In genomic region chrX:73943572-73943899, GRCh38 we compare ENCODE assay signal across 8 cellular contexts.
DNase-seq lines count a peak whose midpoint lies in the region; FAIRE-seq and TF ChIP-seq lines count a peak whose summit lies in the region.

No MANE protein-coding gene starts in this region.

- H3K27ac ChIP-seq in OCI-LY3 (ENCODE audit: low read length) = peak overlapping the region; percentile 33; the same call in 1 of the 2 replicates
- peak overlapping the region; percentile 93 for H3K27ac ChIP-seq in osteoblast (ENCODE audit: low read depth, low read length)

- H3K9me3 ChIP-seq in OCI-LY3 (ENCODE audit: insufficient read depth, low read length) = no peaks in the 10 kb centered on the region
- H3K9me3 ChIP-seq in osteoblast (ENCODE audit: low read depth, low read length) = no peaks in the 10 kb centered on the region

- H3K4me3 ChIP-seq in OCI-LY3 (ENCODE audit: low read length) = peak overlapping the region; percentile 98
- H3K4me3 ChIP-seq in osteoblast (ENCODE audit: insufficient read depth, low read length) = peak overlapping the region; percentile 93

- peak overlapping the region; percentile 82 for H3K4me2 ChIP-seq in OCI-LY3 (ENCODE audit: low read length)
- peak overlapping the region; percentile 98 for H3K4me2 ChIP-seq in osteoblast (ENCODE audit: insufficient read depth, low read length)

- H4K20me1 ChIP-seq in OCI-LY3 (ENCODE audit: insufficient read depth, low read length) (no peaks in the 10 kb centered on the region), osteoblast (ENCODE audit: insufficient read depth, low read length) (peaks cover 2% of the 10 kb centered on the region)

- DNase-seq in Calu3 = no peak
- DNase-seq in endothelial cell (ENCODE audit: low spot score) = no peak
- DNase-seq in osteoblast (ENCODE audit: insufficient read length, low spot score, missing footprints) = peak; percentile 52
- DNase-seq in HK-2 (ENCODE audit: unreplicated experiment) = no peak
- DNase-seq in COR-L47 (lab: John Stamatoyannopoulos, UW) = no peak
- no peak for DNase-seq in stimulated activated naive CD4-positive, alpha-beta T cell treated with Interleukin-2 at 50 U/mL for 16 hours (lab: John Stamatoyannopoulos, UW)
- DNase-seq in GM12891 (ENCODE audit: insufficient read length, low spot score) = no peak

- H3K4me1 ChIP-seq in OCI-LY3 (ENCODE audit: low read length) (peaks cover 7% of the 10 kb centered on the region; the same call in 1 of the 2 replicates), osteoblast (ENCODE audit: insufficient read depth, low read length) (peaks cover 5% of the 10 kb centered on the region)

- peak overlapping the region; percentile 88 for H3K27ac Mint-ChIP-seq in Calu3 (ENCODE audit: unreplicated experiment)
- peak overlapping the region; percentile 99 for H3K27ac Mint-ChIP-seq in endothelial cell (ENCODE audit: unreplicated experiment)

- no peaks in the 10 kb centered on the region for H3K4me1 Mint-ChIP-seq in Calu3 (ENCODE audit: low read depth, unreplicated experiment)
- peaks cover 14% of the 10 kb centered on the region for H3K4me1 Mint-ChIP-seq in endothelial cell (ENCODE audit: unreplicated experiment)

- TF ChIP-seq CTCF in Calu3 (IDR thresholded peaks at IDR 0.05; ENCODE audit: unreplicated experiment) (no peak), OCI-LY3 (IDR thresholded peaks at IDR 0.05; ENCODE audit: low read depth, low read length) (no peak), endothelial cell (IDR thresholded peaks at IDR 0.05; ENCODE audit: unreplicated experiment) (no peak), osteoblast (IDR thresholded peaks at IDR 0.05; ENCODE audit: extremely low read depth, low read depth, low read length) (no peak)

- no peaks in the 10 kb centered on the region for H3K9me3 Mint-ChIP-seq in Calu3 (ENCODE audit: low read depth, unreplicated experiment)
- H3K9me3 Mint-ChIP-seq in endothelial cell (ENCODE audit: unreplicated experiment) = no peaks in the 10 kb centered on the region

- H3K36me3 ChIP-seq in OCI-LY3 (replicated peaks; ENCODE audit: low read depth, low read length) = peaks cover 2% of the 10 kb centered on the region
- H3K36me3 ChIP-seq in osteoblast (ENCODE audit: insufficient read depth, low read length) = peaks cover 8% of the 10 kb centered on the region

- BruUV-seq in Calu3 (replicated peaks; lab: Mats Ljungman, UMichigan) = no TSS peak

- FAIRE-seq in GM12891 (lab: Jason Lieb, UNC) = no peak

- peaks cover 29% of the 10 kb centered on the region for H3K36me3 Mint-ChIP-seq in Calu3 (ENCODE audit: insufficient read depth, unreplicated experiment)
- H3K36me3 Mint-ChIP-seq in endothelial cell (ENCODE audit: low read depth, unreplicated experiment) = peaks cover 3% of the 10 kb centered on the region

- intact Hi-C loops in Calu3 (cut with micrococcal nuclease; ENCODE audit: unreplicated experiment) = no loop called here

- TF ChIP-seq POLR2A in GM12891 (IDR thresholded peaks at IDR 0.05; ENCODE audit: low read depth, low read length) = no peak

- H3K79me2 ChIP-seq in OCI-LY3 (ENCODE audit: low read length) (peaks cover 46% of the 10 kb centered on the region), osteoblast (ENCODE audit: insufficient read depth, low read length) (peaks cover 49% of the 10 kb centered on the region)

- no peaks in the 10 kb centered on the region for H3K27me3 Mint-ChIP-seq in Calu3 (ENCODE audit: unreplicated experiment)
- H3K27me3 Mint-ChIP-seq in endothelial cell (ENCODE audit: unreplicated experiment) = peaks cover 3% of the 10 kb centered on the region

- H3K9ac ChIP-seq in OCI-LY3 (ENCODE audit: low read length) = peak overlapping the region; percentile 70

- H3K4me3 Mint-ChIP-seq in Calu3 (ENCODE audit: low read depth, unreplicated experiment) (peak overlapping the region; percentile 69), endothelial cell (ENCODE audit: unreplicated experiment) (peak overlapping the region; percentile 96)

- H3K27me3 ChIP-seq in OCI-LY3 (ENCODE audit: low read depth, low read length) (no peaks in the 10 kb centered on the region), osteoblast (ENCODE audit: insufficient read depth, low read length) (no peaks in the 10 kb centered on the region)

- CTCF ChIA-PET in Calu3 (lab: Charles Lee) = no interaction called here

- H2AFZ ChIP-seq in OCI-LY3 (ENCODE audit: low read depth, low read length) (peak overlapping the region; percentile 90), osteoblast (ENCODE audit: low read length) (peak overlapping the region; percentile 99)

TF ChIP-seq in GM12891, 5 proteins besides CTCF, POLR2A, EP300 and RAD21:
- no peak for TF ChIP-seq POU2F2 (IDR thresholded peaks at IDR 0.05; ENCODE audit: low read depth, low read length)
- TF ChIP-seq TAF1 (IDR thresholded peaks at IDR 0.05; ENCODE audit: low read depth, low read length) = no peak
- TF ChIP-seq POLR2AphosphoS5 (IDR thresholded peaks at IDR 0.05; ENCODE audit: low read depth, low read length) = no peak
- TF ChIP-seq SPI1 (IDR thresholded peaks at IDR 0.05; ENCODE audit: low read depth, low read length) = no peak
- no peak for TF ChIP-seq PAX5 (IDR thresholded peaks at IDR 0.05; ENCODE audit: insufficient read depth, low read length, severe bottlenecking)
TF ChIP-seq in GM12891: peak in this region for 0.
